Comparison of ENCODE assay signal across 23 cellular contexts in the genomic region with DNA sequence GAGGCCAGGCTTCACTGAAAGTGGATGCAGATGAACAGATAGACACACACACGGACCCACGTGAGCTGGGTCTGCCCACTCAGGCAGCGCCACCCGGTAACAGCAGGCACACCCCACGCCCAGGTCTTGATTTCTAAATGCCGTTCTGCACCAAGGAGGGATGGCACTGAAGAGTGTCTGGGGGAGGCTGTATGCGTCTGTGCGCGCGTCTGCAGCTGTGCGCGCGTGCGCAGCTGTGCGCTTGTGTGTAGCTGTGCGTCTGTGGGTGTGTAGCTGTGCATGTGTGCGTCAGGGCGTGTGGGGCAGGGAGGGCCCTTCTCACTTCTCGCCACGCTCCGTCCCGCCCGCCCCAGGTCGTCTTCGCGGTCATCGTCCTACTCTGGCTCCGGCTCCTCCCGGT. TPM values are rescaled to one million over a fixed set of nuclear protein-coding genes. Genes with fewer than 3 reads are reported as not detected.
DNase-seq lines count a peak whose midpoint lies in the region; ATAC-seq and TF ChIP-seq lines count a peak whose summit lies in the region.
"Had no signal": no experiment of that assay in that cellular context is flagged by ENCODE, and none has a peak within 500 bp of the region (broad histone marks: within the 10 kb centered on the region; RNA-seq: fewer than 3 reads in every experiment).

No MANE protein-coding gene starts in this region.

- peak overlapping the region; percentile 60 for H3K27ac Mint-ChIP-seq in activated CD8-positive, alpha-beta T cell treated with anti-CD3 and anti-CD28 coated beads, Interleukin-2, amount 10 ng/mL, durations not matched to agents 7 days and 5 days
- no peak overlapping the region for H3K27ac Mint-ChIP-seq in activated CD8-positive, alpha-beta T cell treated with anti-CD3 and anti-CD28 coated beads for 36 hours
- peak overlapping the region; percentile 42 to 100 (median 82) for H3K27ac Mint-ChIP-seq in CD8-positive, alpha-beta memory T cell
- H3K27ac Mint-ChIP-seq in effector memory CD8-positive, alpha-beta T cell, result peak overlapping the region; percentile 91 to 97

- H3K9me3 ChIP-seq in CD8-positive, alpha-beta memory T cell (ENCODE audit: low read length), result no peaks in the 10 kb centered on the region
- H3K9me3 ChIP-seq: BLaER1 treated with 17β-estradiol and CSF1 and Interleukin-3, amounts not matched to agents 10 nM and 100 nM; SJCRH30 had no signal

- H3K4me3 ChIP-seq in CD8-positive, alpha-beta memory T cell (ENCODE audit: low read length), result no peak overlapping the region
- H3K4me3 ChIP-seq: BLaER1 treated with 17β-estradiol and CSF1 and Interleukin-3, amounts not matched to agents 10 nM and 100 nM; SJCRH30 had no signal

- no peak for ATAC-seq in activated CD8-positive, alpha-beta T cell treated with anti-CD3 and anti-CD28 coated beads, Interleukin-2, amount 10 ng/mL, durations not matched to agents 7 days and 5 days
- ATAC-seq in activated CD8-positive, alpha-beta T cell treated with anti-CD3 and anti-CD28 coated beads for 36 hours, result no peak
- no peak for ATAC-seq in effector memory CD8-positive, alpha-beta T cell (replicated peaks)
- ATAC-seq in HG02938 (IDR thresholded peaks at IDR 0.05; ENCODE audit: unreplicated experiment), result no peak
- ATAC-seq: Panc1 had no signal

- no peak for TF ChIP-seq CTCF in activated CD8-positive, alpha-beta T cell treated with anti-CD3 and anti-CD28 coated beads for 36 hours (IDR thresholded peaks at IDR 0.05)

- peaks cover 33% of the 10 kb centered on the region for H3K4me1 Mint-ChIP-seq in activated CD8-positive, alpha-beta T cell treated with anti-CD3 and anti-CD28 coated beads, Interleukin-2, amount 10 ng/mL, durations not matched to agents 7 days and 5 days (ENCODE audit: low read depth)
- H3K4me1 Mint-ChIP-seq in activated CD8-positive, alpha-beta T cell treated with anti-CD3 and anti-CD28 coated beads for 36 hours (ENCODE audit: low read depth), result peaks cover 25% of the 10 kb centered on the region
- H3K4me1 Mint-ChIP-seq in CD8-positive, alpha-beta memory T cell, result peaks cover 28 to 52% (median 31%) of the 10 kb centered on the region in 3 donors
- H3K4me1 Mint-ChIP-seq in effector memory CD8-positive, alpha-beta T cell (ENCODE audit: low read depth in 2 of 2), result peaks cover 25 to 27% of the 10 kb centered on the region in 2 donors

- no peaks in the 10 kb centered on the region for H3K27me3 ChIP-seq in CD8-positive, alpha-beta memory T cell (ENCODE audit: insufficient read depth, low read length, poor library complexity, severe bottlenecking)
- H3K27me3 ChIP-seq: BLaER1 treated with 17β-estradiol and CSF1 and Interleukin-3, amounts not matched to agents 10 nM and 100 nM; SJCRH30 had no signal

- no peak overlapping the region for H3K27ac ChIP-seq in CD8-positive, alpha-beta memory T cell (ENCODE audit: low read depth, low read length)
- H3K27ac ChIP-seq: 22Rv1; BLaER1 treated with 17β-estradiol and CSF1 and Interleukin-3, amounts not matched to agents 10 nM and 100 nM; SJCRH30 had no signal

- H3K27me3 Mint-ChIP-seq in activated CD8-positive, alpha-beta T cell treated with anti-CD3 and anti-CD28 coated beads, Interleukin-2, amount 10 ng/mL, durations not matched to agents 7 days and 5 days (ENCODE audit: low read depth), result no peaks in the 10 kb centered on the region
- H3K27me3 Mint-ChIP-seq in activated CD8-positive, alpha-beta T cell treated with anti-CD3 and anti-CD28 coated beads for 36 hours, result no peaks in the 10 kb centered on the region
- H3K27me3 Mint-ChIP-seq in CD8-positive, alpha-beta memory T cell, result peaks cover 0 to 4% of the 10 kb centered on the region in 2 donors
- no peaks in the 10 kb centered on the region for H3K27me3 Mint-ChIP-seq in effector memory CD8-positive, alpha-beta T cell
- H3K27me3 Mint-ChIP-seq: IgD-negative memory B cell had no signal

- H3K4me3 Mint-ChIP-seq in activated CD8-positive, alpha-beta T cell treated with anti-CD3 and anti-CD28 coated beads, Interleukin-2, amount 10 ng/mL, durations not matched to agents 7 days and 5 days, result no peak overlapping the region
- H3K4me3 Mint-ChIP-seq in activated CD8-positive, alpha-beta T cell treated with anti-CD3 and anti-CD28 coated beads for 36 hours, result no peak overlapping the region
- peak overlapping the region in 1 of 7 donors; percentile 12 for H3K4me3 Mint-ChIP-seq in CD8-positive, alpha-beta memory T cell
- peak overlapping the region in 1 of 2 donors; percentile 55 for H3K4me3 Mint-ChIP-seq in effector memory CD8-positive, alpha-beta T cell
- H3K4me3 Mint-ChIP-seq: IgD-negative memory B cell had no signal

- peaks cover 54% of the 10 kb centered on the region for H3K36me3 Mint-ChIP-seq in activated CD8-positive, alpha-beta T cell treated with anti-CD3 and anti-CD28 coated beads, Interleukin-2, amount 10 ng/mL, durations not matched to agents 7 days and 5 days (ENCODE audit: low read depth)
- peaks cover 41% of the 10 kb centered on the region for H3K36me3 Mint-ChIP-seq in activated CD8-positive, alpha-beta T cell treated with anti-CD3 and anti-CD28 coated beads for 36 hours (ENCODE audit: low read depth)
- H3K36me3 Mint-ChIP-seq in CD8-positive, alpha-beta memory T cell, result peaks cover 0 to 82% (median 3%) of the 10 kb centered on the region in 3 donors
- peaks cover 85% of the 10 kb centered on the region for H3K36me3 Mint-ChIP-seq in effector memory CD8-positive, alpha-beta T cell (ENCODE audit: insufficient read depth)
- H3K36me3 Mint-ChIP-seq: IgD-negative memory B cell had no signal

- CTCF ChIA-PET in activated CD8-positive, alpha-beta T cell treated with anti-CD3 and anti-CD28 coated beads, Interleukin-2, amount 10 ng/mL, durations not matched to agents 7 days and 5 days (lab: Charles Lee), result no interaction called here
- CTCF ChIA-PET in activated CD8-positive, alpha-beta T cell treated with anti-CD3 and anti-CD28 coated beads for 36 hours (lab: Charles Lee), result no interaction called here
- CTCF ChIA-PET in CD8-positive, alpha-beta memory T cell (lab: Charles Lee), result interaction anchor here (0.7 kb wide), 1 partner anchor 14 kb away, joined by 3 read pairs; no protein-coding TSS in a partner anchor

- no peaks in the 10 kb centered on the region for H3K9me3 Mint-ChIP-seq in activated CD8-positive, alpha-beta T cell treated with anti-CD3 and anti-CD28 coated beads, Interleukin-2, amount 10 ng/mL, durations not matched to agents 7 days and 5 days (ENCODE audit: insufficient read depth)
- no peaks in the 10 kb centered on the region for H3K9me3 Mint-ChIP-seq in activated CD8-positive, alpha-beta T cell treated with anti-CD3 and anti-CD28 coated beads for 36 hours
- peaks cover 0 to 2% (median 2%) of the 10 kb centered on the region in 5 donors for H3K9me3 Mint-ChIP-seq in CD8-positive, alpha-beta memory T cell
- H3K9me3 Mint-ChIP-seq in effector memory CD8-positive, alpha-beta T cell, result no peaks in the 10 kb centered on the region
- H3K9me3 Mint-ChIP-seq: IgD-negative memory B cell had no signal

- POLR2A ChIA-PET in activated CD8-positive, alpha-beta T cell treated with anti-CD3 and anti-CD28 coated beads, Interleukin-2, amount 10 ng/mL, durations not matched to agents 7 days and 5 days (lab: Charles Lee), result interaction anchor here (0.6 kb wide), 1 partner anchor 14 kb away, joined by 3 read pairs; no protein-coding TSS in a partner anchor
- POLR2A ChIA-PET in activated CD8-positive, alpha-beta T cell treated with anti-CD3 and anti-CD28 coated beads for 36 hours (lab: Charles Lee), result no interaction called here
- POLR2A ChIA-PET in CD8-positive, alpha-beta memory T cell (lab: Charles Lee), result no interaction called here

- H3K36me3 ChIP-seq in CD8-positive, alpha-beta memory T cell (ENCODE audit: insufficient read depth, low read length), result peaks cover 47% of the 10 kb centered on the region

- H3K4me1 ChIP-seq in CD8-positive, alpha-beta memory T cell (ENCODE audit: insufficient read depth, low read length), result peaks cover 36% of the 10 kb centered on the region
- H3K4me1 ChIP-seq: SJCRH30 had no signal

- intact Hi-C loops in activated CD8-positive, alpha-beta T cell treated with anti-CD3 and anti-CD28 coated beads for 36 hours (cut with micrococcal nuclease), result no loop called here

- DNase-seq in activated CD8-positive, alpha-beta T cell treated with anti-CD3 and anti-CD28 coated beads, Interleukin-2, amount 10 ng/mL, durations not matched to agents 7 days and 5 days, result no peak
- no peak for DNase-seq in activated CD8-positive, alpha-beta T cell treated with anti-CD3 and anti-CD28 coated beads for 36 hours
- DNase-seq in CD8-positive, alpha-beta memory T cell, result no peak
- no peak for DNase-seq in effector memory CD8-positive, alpha-beta T cell
- DNase-seq in nucleus accumbens (lab: John Stamatoyannopoulos, UW) (peak in 36 of 56 donors; percentile 8 to 88 (median 62)), D341Med (ENCODE audit: low spot score) (no peak), iPS-NIHi7 (ENCODE audit: extremely low spot score) (no peak)
- DNase-seq: ACHN, EL, GF-D8, Karpas-422, NCI-H1417 treated with DMSO at 0.1 percent for 48 hours, NCI-H187, NCI-H2107, NCI-H748 treated with DMSO at 0.1 percent for 48 hours, SJCRH30 had no signal

RNA-seq across cellular contexts. Expression of gene IL17C, which starts 15.5 kb away (rescaled TPM):
- total RNA-seq in activated CD8-positive, alpha-beta T cell treated with anti-CD3 and anti-CD28 coated beads, Interleukin-2, amount 10 ng/mL, durations not matched to agents 7 days and 5 days, result under 1 TPM in 1 of 2 experiments, not detected in 1; 0.37 TPM
- total RNA-seq in activated CD8-positive, alpha-beta T cell treated with anti-CD3 and anti-CD28 coated beads for 36 hours, result under 1 TPM in 1 of 2 experiments, not detected in 1; 0.31 TPM
- under 1 TPM in 1 of 2 experiments, not detected in 1; 0.22 TPM for total RNA-seq in CD8-positive, alpha-beta memory T cell
- polyA plus RNA-seq in CD8-positive, alpha-beta memory T cell, result not detected
- total RNA-seq: MCF 10A, NCI-H460, SJCRH30 had no signal
- polyA plus RNA-seq: IgD-negative memory B cell had no signal

RNA-seq across cellular contexts. Expression of gene CYBA, which starts 28.0 kb away (rescaled TPM):
- total RNA-seq in activated CD8-positive, alpha-beta T cell treated with anti-CD3 and anti-CD28 coated beads, Interleukin-2, amount 10 ng/mL, durations not matched to agents 7 days and 5 days, result 100 to 1,000 TPM; 568 to 599 TPM
- total RNA-seq in activated CD8-positive, alpha-beta T cell treated with anti-CD3 and anti-CD28 coated beads for 36 hours, result 100 to 1,000 TPM; 230 to 236 TPM
- 100 to 1,000 TPM; 208 to 237 TPM for total RNA-seq in CD8-positive, alpha-beta memory T cell
- 1,129 TPM for polyA plus RNA-seq in CD8-positive, alpha-beta memory T cell

RNA-seq across cellular contexts. Expression of gene MVD, which starts 40.0 kb away (rescaled TPM):
- total RNA-seq in activated CD8-positive, alpha-beta T cell treated with anti-CD3 and anti-CD28 coated beads, Interleukin-2, amount 10 ng/mL, durations not matched to agents 7 days and 5 days, result 10 to 100 TPM; 86.0 to 96.1 TPM
- 10 to 100 TPM; 83.1 to 89.9 TPM for total RNA-seq in activated CD8-positive, alpha-beta T cell treated with anti-CD3 and anti-CD28 coated beads for 36 hours
- 10 to 100 TPM; 58.0 to 59.7 TPM for total RNA-seq in CD8-positive, alpha-beta memory T cell
- polyA plus RNA-seq in CD8-positive, alpha-beta memory T cell, result 25.6 TPM

RNA-seq across cellular contexts. Expression of gene ZC3H18, which starts 52.7 kb away (rescaled TPM):
- total RNA-seq in activated CD8-positive, alpha-beta T cell treated with anti-CD3 and anti-CD28 coated beads, Interleukin-2, amount 10 ng/mL, durations not matched to agents 7 days and 5 days, result 10 to 100 TPM; 80.9 to 90.0 TPM
- total RNA-seq in activated CD8-positive, alpha-beta T cell treated with anti-CD3 and anti-CD28 coated beads for 36 hours, result 10 to 100 TPM; 67.7 to 73.5 TPM
- total RNA-seq in CD8-positive, alpha-beta memory T cell, result 100 to 1,000 TPM in 1 of 2 experiments, 10 to 100 TPM in 1; 91.4 to 102 TPM
- polyA plus RNA-seq in CD8-positive, alpha-beta memory T cell, result 21.6 TPM

Comparison
In these comparisons a context has a peak if more than half of its experiments do, and no peak if none do; other contexts are left out.
1. DNase-seq: peak in nucleus accumbens (36 of 56); none in activated CD8-positive, alpha-beta T cell treated with anti-CD3 and anti-CD28 coated beads, Interleukin-2, amount 10 ng/mL, durations not matched to agents 7 days and 5 days (single experiment), activated CD8-positive, alpha-beta T cell treated with anti-CD3 and anti-CD28 coated beads for 36 hours (single experiment), CD8-positive, alpha-beta memory T cell (0 of 5), effector memory CD8-positive, alpha-beta T cell (0 of 3), D341Med (single experiment) and iPS-NIHi7 (single experiment).